In the genomic region with DNA sequence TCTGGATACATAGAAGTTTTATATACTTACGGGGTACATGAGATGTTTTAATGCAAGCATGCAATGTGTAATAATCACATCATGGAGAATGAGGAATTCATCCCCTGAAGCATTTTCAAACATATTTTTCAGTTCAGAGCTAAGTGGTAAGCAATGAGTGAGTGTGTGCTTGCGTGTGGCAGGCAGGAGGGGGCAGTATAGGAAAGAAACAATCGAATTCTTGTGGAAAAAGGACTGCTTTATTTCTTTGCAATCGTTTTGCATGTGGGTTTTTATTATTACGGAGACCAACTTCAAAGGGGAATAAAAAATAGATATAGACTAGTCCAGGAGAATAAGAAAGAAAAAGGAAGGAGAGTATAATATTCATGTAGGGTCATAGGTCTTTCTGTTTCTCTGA, we compare ENCODE assay signal across 10 cellular contexts.
DNase-seq lines count a peak whose midpoint lies in the region; ATAC-seq, FAIRE-seq and TF ChIP-seq lines count a peak whose summit lies in the region.
"Had no signal": no experiment of that assay in that cellular context is flagged by ENCODE, and none has a peak within 500 bp of the region (broad histone marks: within the 10 kb centered on the region; RNA-seq: fewer than 3 reads in every experiment).

No MANE protein-coding gene starts in this region.

- H3K9me3 Mint-ChIP-seq in naive thymus-derived CD8-positive, alpha-beta T cell, result peaks cover 0 to 26% (median 11%) of the 10 kb centered on the region in 9 donors

- no peaks in the 10 kb centered on the region for H3K9me2 ChIP-seq in OCI-LY1 (ENCODE audit: low read depth, low read length)

- no peaks in the 10 kb centered on the region for H3K79me2 ChIP-seq in OCI-LY1 (ENCODE audit: insufficient read depth, low read length)

- H3K4me1 Mint-ChIP-seq in naive thymus-derived CD8-positive, alpha-beta T cell, result peaks cover 0 to 2% (median 0%) of the 10 kb centered on the region in 4 donors

- H3K27me3 Mint-ChIP-seq in naive thymus-derived CD8-positive, alpha-beta T cell, result peaks cover 0 to 7% (median 0%) of the 10 kb centered on the region in 5 donors

- H3K4me3 Mint-ChIP-seq in naive thymus-derived CD8-positive, alpha-beta T cell, result no peak overlapping the region

- H3K4me3 ChIP-seq in OCI-LY1 (ENCODE audit: low read depth, low read length, poor library complexity, severe bottlenecking) (no peak overlapping the region), kidney (ENCODE audit: low read length in 2 of 2) (no peak overlapping the region)

- no peak overlapping the region for H3K27ac ChIP-seq in OCI-LY1 (ENCODE audit: low read depth, low read length, poor library complexity, severe bottlenecking)
- no peak overlapping the region for H3K27ac ChIP-seq in kidney (ENCODE audit: low read depth in 2 of 2, low read length in 2 of 2)

- intact Hi-C loops in kidney (cut with DNase I), result no loop called here

- no peaks in the 10 kb centered on the region for H3K27me3 ChIP-seq in OCI-LY1 (ENCODE audit: insufficient read depth, low read length)

- no peak overlapping the region for H3K4me2 ChIP-seq in OCI-LY1 (ENCODE audit: low read length)

- no peaks in the 10 kb centered on the region for H3F3A ChIP-seq in OCI-LY1 (ENCODE audit: insufficient read depth, low read length)

- FAIRE-seq in D721Med (lab: Jason Lieb, UNC) (no peak), kidney (lab: Jason Lieb, UNC) (no peak)
- FAIRE-seq: small intestine had no signal

- H3K9me3 ChIP-seq in OCI-LY1 (ENCODE audit: low read length) (peaks cover 6% of the 10 kb centered on the region), kidney (ENCODE audit: control insufficient read depth in 1 of 2, low read length in 2 of 2) (peaks cover 0 to 7% of the 10 kb centered on the region in 2 donors)

- H3K9ac ChIP-seq in OCI-LY1 (ENCODE audit: low read length) (no peak overlapping the region), kidney (ENCODE audit: low read length in 2 of 2) (no peak overlapping the region)

- no peak overlapping the region for H3K27ac Mint-ChIP-seq in naive thymus-derived CD8-positive, alpha-beta T cell

- H4K20me1 ChIP-seq in OCI-LY1 (ENCODE audit: insufficient read depth, low read length), result no peaks in the 10 kb centered on the region

- H3K36me3 ChIP-seq in OCI-LY1 (ENCODE audit: insufficient read depth, low read length) (no peaks in the 10 kb centered on the region), kidney (ENCODE audit: control insufficient read depth in 1 of 2, insufficient read depth in 2 of 2, low read length in 2 of 2) (no peaks in the 10 kb centered on the region)

- TF ChIP-seq CTCF in D721Med (IDR thresholded peaks at IDR 0.05; ENCODE audit: insufficient read depth, missing control alignments) (peak; percentile 26), OCI-LY1 (IDR thresholded peaks at IDR 0.05; ENCODE audit: low read length) (peak; percentile 77), kidney (IDR thresholded peaks at IDR 0.05; ENCODE audit: borderline replicate concordance, extremely low read depth, insufficient read depth) (peak; percentile 49)

- H2AFZ ChIP-seq in OCI-LY1 (ENCODE audit: low read length), result no peak overlapping the region

- ATAC-seq in GM21526 (IDR thresholded peaks at IDR 0.05; ENCODE audit: low FRiP score, unreplicated experiment) (peak; percentile 32), HG03469 (IDR thresholded peaks at IDR 0.05; ENCODE audit: unreplicated experiment) (no peak), HG03025 (IDR thresholded peaks at IDR 0.05; ENCODE audit: low FRiP score, unreplicated experiment) (no peak)
- no peak for ATAC-seq in naive thymus-derived CD8-positive, alpha-beta T cell

- no peaks in the 10 kb centered on the region for H3K36me3 Mint-ChIP-seq in naive thymus-derived CD8-positive, alpha-beta T cell

- POLR2A ChIA-PET in naive thymus-derived CD8-positive, alpha-beta T cell (lab: Charles Lee), result no interaction called here

- H3K4me1 ChIP-seq in OCI-LY1 (ENCODE audit: insufficient read depth, low read length, severe bottlenecking) (peaks cover 19% of the 10 kb centered on the region), kidney (ENCODE audit: control insufficient read depth in 1 of 2, insufficient read depth in 1 of 2, low read depth in 1 of 2, low read length in 2 of 2) (no peaks in the 10 kb centered on the region)

- no peak for DNase-seq in D721Med (ENCODE audit: insufficient read length, low spot score)
- no peak for DNase-seq in kidney
- no peak for DNase-seq in naive thymus-derived CD8-positive, alpha-beta T cell
- no peak for DNase-seq in HUDEP-2 (lab: John Stamatoyannopoulos, UW; ENCODE audit: unreplicated experiment in 76 of 76)
- DNase-seq: SHP77, small intestine had no signal

Comparison
In these comparisons a context has a peak if more than half of its experiments do, and no peak if none do; other contexts are left out.
1. CTCF ChIP-seq: peak in every context shown above with its lines; median percentile 77 in OCI-LY1; 49 in kidney; 26 in D721Med.